11 cellular contexts compared by ENCODE assay signal in the genomic region with DNA sequence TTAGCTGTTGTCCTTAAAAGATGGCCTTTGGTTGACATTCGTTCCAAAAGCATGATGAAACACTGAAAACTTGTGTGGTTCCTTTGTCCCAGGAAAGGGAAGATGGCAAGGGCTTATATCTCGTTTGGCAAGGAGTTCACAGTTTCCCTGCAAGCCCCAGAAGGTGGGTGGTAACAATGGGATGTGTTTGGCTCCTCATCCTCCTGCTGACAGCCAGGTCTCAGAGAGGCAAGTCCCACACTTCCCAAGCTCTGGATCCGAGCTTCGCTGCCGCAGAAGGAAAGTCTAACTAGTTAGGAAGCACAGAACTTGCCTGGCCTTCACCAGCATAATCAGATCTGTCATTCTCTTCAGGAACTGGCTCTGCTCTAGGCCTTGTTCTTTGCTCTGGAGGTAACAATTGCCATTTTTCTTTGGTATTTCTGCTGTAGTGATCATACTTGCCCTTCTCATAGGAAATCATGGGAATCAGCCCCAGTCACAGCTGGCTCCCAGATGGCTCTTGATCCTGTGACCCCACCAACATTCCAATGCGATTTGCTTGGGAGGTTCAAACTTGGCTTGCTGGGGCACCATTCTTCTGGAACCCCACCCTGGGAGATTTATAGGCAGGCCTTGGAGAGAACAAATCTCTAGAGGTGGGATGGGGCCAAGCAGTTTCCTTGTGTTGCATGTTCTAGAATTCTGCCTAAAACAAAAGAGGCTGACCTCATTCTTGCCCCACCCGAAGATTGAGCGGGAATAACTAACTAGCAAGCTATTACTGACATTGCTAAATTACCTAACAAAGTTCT. TPM values are rescaled to one million over a fixed set of nuclear protein-coding genes. Genes with fewer than 3 reads are reported as not detected.
DNase-seq lines count a peak whose midpoint lies in the region; ATAC-seq and TF ChIP-seq lines count a peak whose summit lies in the region.
"Had no signal": no experiment of that assay in that cellular context is flagged by ENCODE, and none has a peak within 500 bp of the region (broad histone marks: within the 10 kb centered on the region; RNA-seq: fewer than 3 reads in every experiment).

No MANE protein-coding gene starts in this region.

- H3K36me3 ChIP-seq in Loucy (ENCODE audit: insufficient read depth, low read length), result no peaks in the 10 kb centered on the region
- no peaks in the 10 kb centered on the region for H3K36me3 ChIP-seq in lower lobe of right lung
- no peaks in the 10 kb centered on the region for H3K36me3 ChIP-seq in upper lobe of left lung
- no peaks in the 10 kb centered on the region for H3K36me3 ChIP-seq in smooth muscle cell (ENCODE audit: low read depth)

- WGBS in upper lobe of left lung, 2 donors, result 66 to 69% methylated on average over 8 of the region's 8 CpGs
- WGBS in smooth muscle cell (ENCODE audit: low lambda C conversion rate), result 93% methylated on average over 8 of the region's 8 CpGs

- H3K4me1 ChIP-seq in Loucy (ENCODE audit: insufficient read depth, low read length, poor library complexity, severe bottlenecking) (peaks cover 19% of the 10 kb centered on the region), lower lobe of right lung (peaks cover 24% of the 10 kb centered on the region), upper lobe of left lung (peaks cover 15 to 20% (median 16%) of the 10 kb centered on the region in 4 donors), smooth muscle cell (ENCODE audit: low read depth) (peaks cover 5% of the 10 kb centered on the region)

- H3K4me2 ChIP-seq in Loucy (ENCODE audit: low read depth, low read length, poor library complexity, severe bottlenecking) (no peak overlapping the region), smooth muscle cell (no peak overlapping the region)

- H3K27me3 ChIP-seq in Loucy (ENCODE audit: insufficient read depth, low read length, poor library complexity, severe bottlenecking) (no peaks in the 10 kb centered on the region), lower lobe of right lung (ENCODE audit: low read depth) (no peaks in the 10 kb centered on the region), upper lobe of left lung (no peaks in the 10 kb centered on the region), smooth muscle cell (ENCODE audit: low read depth) (no peaks in the 10 kb centered on the region)

- H3K4me3 ChIP-seq in Loucy (ENCODE audit: low read length, poor library complexity, severe bottlenecking), result no peak overlapping the region
- H3K4me3 ChIP-seq in lower lobe of right lung, result no peak overlapping the region
- no peak overlapping the region for H3K4me3 ChIP-seq in upper lobe of left lung
- no peak overlapping the region for H3K4me3 ChIP-seq in smooth muscle cell

- ATAC-seq in lower lobe of right lung, result peak; percentile 49 to 64
- ATAC-seq in upper lobe of left lung (ENCODE audit: low FRiP score in 2 of 2), result peak in 1 of 2 donors; percentile 81

- H2AFZ ChIP-seq in Loucy (ENCODE audit: low read length) (no peak overlapping the region), smooth muscle cell (ENCODE audit: low read depth) (no peak overlapping the region)

- H4K20me1 ChIP-seq in Loucy (ENCODE audit: insufficient read depth, low read length, poor library complexity, severe bottlenecking), result no peaks in the 10 kb centered on the region
- H4K20me1 ChIP-seq in smooth muscle cell (ENCODE audit: low read depth), result no peaks in the 10 kb centered on the region

- no peaks in the 10 kb centered on the region for H3K9me2 ChIP-seq in Loucy (replicated peaks; ENCODE audit: low read depth, low read length)

- H3K27ac ChIP-seq in epithelial cell of prostate (peak overlapping the region; percentile 27), lower lobe of right lung (peak overlapping the region; percentile 70), upper lobe of left lung (peak overlapping the region; percentile 70 to 82 (median 75)), smooth muscle cell (ENCODE audit: low read depth) (no peak overlapping the region)

- H3K79me2 ChIP-seq in Loucy (ENCODE audit: insufficient read depth, low read length) (no peaks in the 10 kb centered on the region), smooth muscle cell (ENCODE audit: low read depth) (no peaks in the 10 kb centered on the region)

- TF ChIP-seq POLR2A in upper lobe of left lung (IDR thresholded peaks at IDR 0.05), result no peak

- peak overlapping the region; percentile 12 for H3K9ac ChIP-seq in Loucy (ENCODE audit: low read depth, low read length, poor library complexity, severe bottlenecking)
- no peak overlapping the region for H3K9ac ChIP-seq in smooth muscle cell (ENCODE audit: low read depth)

- no peak for TF ChIP-seq EP300 in upper lobe of left lung (IDR thresholded peaks at IDR 0.05)

- peaks cover 6% of the 10 kb centered on the region; the same call in 1 of the 2 replicates for H3F3A ChIP-seq in Loucy (ENCODE audit: low read depth)
- no peaks in the 10 kb centered on the region for H3F3A ChIP-seq in smooth muscle cell (ENCODE audit: low read depth)

- no peak for TF ChIP-seq CTCF in Loucy (conservative IDR thresholded peaks at IDR 0.05; ENCODE audit: low read length)
- TF ChIP-seq CTCF in lower lobe of right lung (IDR thresholded peaks at IDR 0.05), result no peak
- TF ChIP-seq CTCF in upper lobe of left lung (IDR thresholded peaks at IDR 0.05), result no peak
- TF ChIP-seq CTCF in smooth muscle cell (IDR thresholded peaks at IDR 0.05; ENCODE audit: borderline replicate concordance, insufficient read depth, poor library complexity, severe bottlenecking), result no peak

- DNase-seq in epithelial cell of prostate (ENCODE audit: low read depth, low spot score), result no peak
- no peak for DNase-seq in lower lobe of right lung
- DNase-seq in upper lobe of left lung, result peak in 1 of 2 donors; percentile 25
- DNase-seq in SW 1271 (lab: John Stamatoyannopoulos, UW), result no peak
- DNase-seq in smooth muscle cell (lab: John Stamatoyannopoulos, UW; ENCODE audit: unreplicated experiment), result no peak
- DNase-seq in MV-4-11 (lab: John Stamatoyannopoulos, UW), result no peak
- DNase-seq in COLO829 (ENCODE audit: low spot score), result no peak
- DNase-seq: MM.1S, occipital lobe, T1000 had no signal

- intact Hi-C loops in lower lobe of right lung (cut with DNase I), result no loop called here

- H3K9me3 ChIP-seq in Loucy (ENCODE audit: insufficient read depth, low read depth, low read length) (no peaks in the 10 kb centered on the region), lower lobe of right lung (no peaks in the 10 kb centered on the region), upper lobe of left lung (no peaks in the 10 kb centered on the region), smooth muscle cell (replicated peaks; ENCODE audit: low read depth) (no peaks in the 10 kb centered on the region)

RNA-seq across cellular contexts. Expression of gene KPNA2, which starts 17.9 kb away (rescaled TPM):
- 23.4 TPM for total RNA-seq in lower lobe of right lung
- total RNA-seq in upper lobe of left lung, result 10 to 100 TPM; 10.7 to 39.4 (median 26.7) TPM
- total RNA-seq in smooth muscle cell, result 84.6 and 88.3 TPM in 2 replicates
- polyA plus RNA-seq in smooth muscle cell, result 108 and 135 TPM in 2 replicates

RNA-seq across cellular contexts. Expression of gene C17orf58, which starts 57.2 kb away (rescaled TPM):
- total RNA-seq in lower lobe of right lung (7.4 TPM), upper lobe of left lung (10 to 100 TPM in 2 of 6 donors, 1 to 10 TPM in 4; 4.2 to 21.0 (median 8.2) TPM), smooth muscle cell (4.9 and 8.9 TPM in 2 replicates)
- polyA plus RNA-seq in smooth muscle cell, result 8.0 and 10.5 TPM in 2 replicates
